Comparison of ENCODE assay signal across 15 cellular contexts in the genomic region with DNA sequence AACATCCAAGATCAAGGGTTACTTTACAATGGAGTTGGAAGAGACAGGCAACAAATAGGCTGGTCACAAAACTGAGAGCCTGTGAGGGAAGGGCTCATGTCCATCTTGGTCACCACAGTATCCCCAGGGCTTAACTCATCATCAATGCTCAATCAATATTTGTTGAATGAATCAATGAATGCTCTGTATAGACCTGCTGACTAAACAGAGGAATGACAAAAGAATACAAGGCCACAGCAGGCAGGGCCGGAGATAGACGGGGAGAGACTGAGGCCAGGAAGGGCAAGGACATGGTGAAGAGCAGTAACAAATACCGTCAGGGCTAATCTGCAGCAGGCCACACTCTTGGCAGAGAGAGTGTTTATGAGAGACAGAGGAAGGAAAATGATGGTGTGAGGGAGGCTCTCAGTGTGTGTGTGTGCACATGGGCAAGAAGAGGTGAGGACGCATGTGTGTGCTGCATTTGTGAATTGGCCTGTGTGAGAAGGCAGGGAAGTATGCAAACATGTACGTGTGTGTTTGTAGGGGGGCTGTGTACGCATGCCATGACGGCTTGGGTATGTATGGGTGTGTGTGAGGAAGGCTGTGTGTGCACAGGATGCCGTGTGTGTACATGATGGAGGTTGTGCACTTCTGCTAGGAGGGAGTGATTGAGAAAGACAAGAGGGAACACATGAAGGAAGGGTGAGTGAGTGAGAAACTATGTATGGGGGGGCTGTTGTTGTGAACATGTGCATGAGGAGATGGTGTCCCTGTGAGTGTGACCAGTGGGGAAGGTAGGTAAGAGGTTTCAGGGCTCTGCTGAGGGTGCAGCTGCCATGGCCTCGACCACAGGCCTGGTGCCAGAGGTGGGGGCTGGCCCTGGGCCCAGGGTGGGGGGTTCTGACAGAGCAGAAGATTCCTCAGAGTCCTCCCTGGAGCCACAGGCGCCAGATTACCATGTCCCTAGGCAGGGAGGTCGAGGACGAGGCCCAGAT. TPM values are rescaled to one million over a fixed set of nuclear protein-coding genes. Genes with fewer than 3 reads are reported as not detected.
DNase-seq lines count a peak whose midpoint lies in the region; ATAC-seq, FAIRE-seq and TF ChIP-seq lines count a peak whose summit lies in the region.
"Had no signal": no experiment of that assay in that cellular context is flagged by ENCODE, and none has a peak within 500 bp of the region (broad histone marks: within the 10 kb centered on the region; RNA-seq: fewer than 3 reads in every experiment).

No MANE protein-coding gene starts in this region.

- POLR2A ChIA-PET in K562 (lab: Yijun Ruan, JAX), result interaction anchor here (1.2 to 1.4 kb wide), 2 partner anchors 13 to 14 kb away, joined by 3 to 4 read pairs; no protein-coding TSS in a partner anchor

- peaks cover 5% of the 10 kb centered on the region for H3K9me1 ChIP-seq in K562 (ENCODE audit: control insufficient read depth, insufficient read depth, low read length)

- TF ChIP-seq CTCF in K562 (IDR thresholded peaks at IDR 0.05 in 2 of 3, conservative IDR thresholded peaks at IDR 0.05 in 1 of 3; ENCODE audit: insufficient read depth in 2 of 3, low read depth in 1 of 3, low read length in 3 of 3), result no peak

- H3K4me3 ChIP-seq in K562 (no peak overlapping the region), right cardiac atrium (ENCODE audit: low read length) (no peak overlapping the region), skeletal muscle cell (ENCODE audit: low read depth, low read length) (no peak overlapping the region)
- H3K4me3 ChIP-seq: HAP-1, mucosa of descending colon, SJCRH30 had no signal

- no peak for TF ChIP-seq EP300 in K562 (IDR thresholded peaks at IDR 0.05; ENCODE audit: low read length)

- no TSS peak for BruUV-seq in K562 (replicated peaks; lab: Mats Ljungman, UMichigan)

- H3K36me3 ChIP-seq in K562 (ENCODE audit: control insufficient read depth, insufficient read depth, low read length), result peaks cover 32% of the 10 kb centered on the region; the same call in 2 of the 3 replicates
- H3K36me3 ChIP-seq: HAP-1 had no signal

- H3K4me1 ChIP-seq in K562 (replicated peaks in 1 of 2; ENCODE audit: control insufficient read depth in 2 of 2, insufficient read depth in 2 of 2, low read length in 2 of 2), result peaks cover 0 to 42% of the 10 kb centered on the region in 2 experiments; a peak in 3 of 5 replicates
- H3K4me1 ChIP-seq in right cardiac atrium (ENCODE audit: control insufficient read depth, insufficient read depth, low read length), result peaks cover 47% of the 10 kb centered on the region

- DNase-seq in AG08396 (ENCODE audit: low spot score), result peak; percentile 78
- no peak for DNase-seq in K562 (ENCODE audit: extremely low read depth in 1 of 4, low spot score in 3 of 4)
- DNase-seq in right cardiac atrium, result peak in 1 of 3 donors; percentile 63
- peak; percentile 45 for DNase-seq in skeletal muscle cell (ENCODE audit: low read depth)
- DNase-seq in NCI-H226, result no peak
- no peak for DNase-seq in NCI-H69 (lab: John Stamatoyannopoulos, UW)
- DNase-seq in NCI-H1048 (lab: John Stamatoyannopoulos, UW), result no peak
- no peak for DNase-seq in stimulated activated CD4-positive, alpha-beta T cell treated with anti-CD3 and anti-CD28 coated beads, Interleukin-4, amount 100 ng/mL, for 24 hours
- DNase-seq: activated T-cell treated with anti-CD3 and anti-CD28 coated beads for 4 hours; effector CD4-positive, alpha-beta T cell; mucosa of descending colon; NCI-H146; NCI-H748 treated with DMSO at 0.1 percent for 48 hours; SJCRH30 had no signal

- peak overlapping the region in 1 of 2 experiments; percentile 32; a peak in 2 of 4 replicates for H3K9ac ChIP-seq in K562 (ENCODE audit: insufficient read depth in 1 of 2, low read depth in 2 of 2, low read length in 2 of 2)

- CTCF ChIA-PET in K562 (lab: Yijun Ruan, JAX; ENCODE audit: low intra/inter-chr PET ratio), result no interaction called here

- in situ Hi-C loops in K562 (cut with MboI), result no loop called here

- no peak for TF ChIP-seq RAD21 in K562 (CRISPR knock-in tag; conservative IDR thresholded peaks at IDR 0.05 in 1 of 2, IDR thresholded peaks at IDR 0.05 in 1 of 2)

- peaks cover 54% of the 10 kb centered on the region for H3K79me2 ChIP-seq in K562 (ENCODE audit: control insufficient read depth, insufficient read depth, low read length)

- FAIRE-seq in K562 (lab: Jason Lieb, UNC), result peak; percentile 26

- no peak for ATAC-seq in K562
- ATAC-seq in right cardiac atrium, result peak; percentile 36 to 59
- ATAC-seq: mucosa of descending colon had no signal

- WGBS in K562 (ENCODE audit: insufficient coverage, low coverage, missing lambda C conversion rate), result 77% methylated on average over 12 of the region's 12 CpGs
- 35% methylated on average over 12 of the region's 12 CpGs for WGBS in right cardiac atrium

- no peak overlapping the region for H2AFZ ChIP-seq in K562 (ENCODE audit: low read depth, low read length)

- no peak overlapping the region for H3K27ac ChIP-seq in K562 (ENCODE audit: extremely low read depth, low read depth, low read length)
- peak overlapping the region; percentile 61 for H3K27ac ChIP-seq in right cardiac atrium (ENCODE audit: low read length)
- H3K27ac ChIP-seq: SJCRH30 had no signal

- peak; percentile 24; the same call in 1 of the 2 replicates for TF ChIP-seq POLR2A in K562 (conservative IDR thresholded peaks at IDR 0.05)

- intact Hi-C loops in K562 (cut with micrococcal nuclease), result no loop called here
- intact Hi-C loops in right cardiac atrium (cut with DNase I), result no loop called here

- H3K27me3 ChIP-seq in K562 (ENCODE audit: control insufficient read depth in 2 of 2, insufficient read depth in 2 of 2, low read length in 2 of 2) (no peaks in the 10 kb centered on the region), right cardiac atrium (ENCODE audit: control insufficient read depth, insufficient read depth) (no peaks in the 10 kb centered on the region)
- H3K27me3 ChIP-seq: SJCRH30 had no signal

- peaks cover 28% of the 10 kb centered on the region for H4K20me1 ChIP-seq in K562 (replicated peaks; ENCODE audit: control insufficient read depth, insufficient read depth, low read length)

- no peak overlapping the region for H3K4me2 ChIP-seq in K562 (ENCODE audit: insufficient read depth, low read length)

- H3K9me3 ChIP-seq in K562 (replicated peaks; ENCODE audit: control insufficient read depth, insufficient read depth, low read depth, low read length) (no peaks in the 10 kb centered on the region), right cardiac atrium (ENCODE audit: control insufficient read depth, low read length) (no peaks in the 10 kb centered on the region)
- H3K9me3 ChIP-seq: HAP-1, mucosa of descending colon, SJCRH30 had no signal

TF ChIP-seq in K562, 482 proteins besides CTCF, POLR2A, EP300 and RAD21 (continues in another document):
- no peak for TF ChIP-seq ZNF175 (CRISPR knock-in tag; IDR thresholded peaks at IDR 0.05; ENCODE audit: low read depth)
- TF ChIP-seq ZNF408 (CRISPR knock-in tag; IDR thresholded peaks at IDR 0.05; ENCODE audit: low read depth), result no peak
- TF ChIP-seq CBX8 (IDR thresholded peaks at IDR 0.05; ENCODE audit: borderline replicate concordance, extremely low read depth, low read depth, low read length, poor library complexity, severe bottlenecking), result no peak
- no peak for TF ChIP-seq SPI1 (IDR thresholded peaks at IDR 0.05; ENCODE audit: borderline replicate concordance, low read depth, low read length)
- no peak for TF ChIP-seq ZNF561 (CRISPR knock-in tag; conservative IDR thresholded peaks at IDR 0.05)
- no peak for TF ChIP-seq CAMTA2 (CRISPR knock-in tag; conservative IDR thresholded peaks at IDR 0.05)
- no peak for TF ChIP-seq ZBTB8A (IDR thresholded peaks at IDR 0.05; ENCODE audit: partially characterized antibody)

RNA-seq across cellular contexts. Expression of gene AHDC1, which starts 15.4 kb away (rescaled TPM):
- total RNA-seq in K562 (2011; cell fraction: chromatin; rRNA removed; ENCODE audit: low replicate concordance), result 62.5 and 101 TPM in 2 replicates
- total RNA-seq in K562 (2011; cell fraction: nucleolus; rRNA removed), result 36.7 and 38.9 TPM in 2 replicates
- total RNA-seq in K562 (2011; cell fraction: nucleoplasm; rRNA removed), result 49.2 and 72.8 TPM in 2 replicates
- 7.9 and 12.5 TPM in 2 replicates for total RNA-seq in K562 (2014; rRNA removed)
- 3.6 and 4.6 TPM in 2 replicates for total RNA-seq in K562 (2014; rRNA removed; fragmentation: Illumina TruSeq; extraction: Trizol)
- total RNA-seq in K562 (2015; rRNA removed; fragmentation: Illumina TruSeq; extraction: Trizol), result 4.7 and 4.8 TPM in 2 replicates
- 36.4 and 37.8 TPM in 2 replicates for total RNA-seq in K562 (2021)
- 3.1 and 4.2 TPM in 2 replicates for polyA plus RNA-seq in K562 (2011; rRNA removed)
- 2.3 and 3.9 TPM in 2 replicates for polyA plus RNA-seq in K562 (2011; cell fraction: cytosol; rRNA removed)
- polyA plus RNA-seq in K562 (2011; cell fraction: nucleus; rRNA removed), result 13.3 and 21.8 TPM in 2 replicates
- 13.7 and 18.2 TPM in 2 replicates for polyA plus RNA-seq in K562 (2012)
- 5.4 and 9.5 TPM in 2 replicates for polyA plus RNA-seq in K562 (2014; fragmentation: Illumina TruSeq; extraction: Trizol)
- under 1 TPM; 0.21 to 0.59 TPM for polyA plus RNA-seq in K562 (2014; fragmentation: Nextera tagmentation; extraction: Ambion mirVana)
- 8.5 and 9.0 TPM in 2 replicates for polyA plus RNA-seq in K562 (2014; rRNA removed)
- 3.7 and 9.1 TPM in 2 replicates for polyA minus RNA-seq in K562 (2011; rRNA and poly(A)+ RNA removed)
- polyA minus RNA-seq in K562 (2011; cell fraction: cytosol; rRNA and poly(A)+ RNA removed), result 12.2 and 15.2 TPM in 2 replicates
- 10.6 and 11.6 TPM in 2 replicates for polyA minus RNA-seq in K562 (2011; cell fraction: nucleus; rRNA and poly(A)+ RNA removed)
- 10 to 100 TPM; 40.4 to 53.5 (median 50.6) TPM for total RNA-seq in right cardiac atrium
- polyA plus RNA-seq in right cardiac atrium, result 26.3 TPM

RNA-seq across cellular contexts. Expression of gene FGR, which starts 46.4 kb away (rescaled TPM):
- total RNA-seq in K562 (2011; cell fraction: chromatin; rRNA removed; ENCODE audit: low replicate concordance), result not detected in 2 replicates
- not detected in 2 replicates for total RNA-seq in K562 (2011; cell fraction: nucleolus; rRNA removed)
- total RNA-seq in K562 (2011; cell fraction: nucleoplasm; rRNA removed), result not detected in 2 replicates
- total RNA-seq in K562 (2014; rRNA removed) (not detected in 2 replicates), K562 (2014; rRNA removed; fragmentation: Illumina TruSeq; extraction: Trizol) (not detected in 2 replicates), K562 (2015; rRNA removed; fragmentation: Illumina TruSeq; extraction: Trizol) (not detected in 2 replicates), K562 (2021) (0.11 and 0.38 TPM in 2 replicates), right cardiac atrium (10 to 100 TPM in 1 of 4 donors, 1 to 10 TPM in 3; 3.2 to 12.6 (median 5.1) TPM)
- polyA plus RNA-seq in K562 (2011; rRNA removed) (0.04 TPM in 1 of 2 replicates, not detected in the other), K562 (2014; fragmentation: Illumina TruSeq; extraction: Trizol) (not detected in 2 replicates), K562 (2014; fragmentation: Nextera tagmentation; extraction: Ambion mirVana) (not detected), K562 (2014; rRNA removed) (not detected in 2 replicates), right cardiac atrium (3.5 TPM)
- 0.06 TPM in 1 of 2 replicates, not detected in the other for polyA plus RNA-seq in K562 (2011; cell fraction: cytosol; rRNA removed)
- polyA plus RNA-seq in K562 (2011; cell fraction: nucleus; rRNA removed), result 0.20 TPM in 1 of 2 replicates, not detected in the other
- polyA plus RNA-seq in K562 (2012), result not detected in 2 replicates
- not detected in 2 replicates for polyA minus RNA-seq in K562 (2011; rRNA and poly(A)+ RNA removed)
- polyA minus RNA-seq in K562 (2011; cell fraction: cytosol; rRNA and poly(A)+ RNA removed), result not detected in 2 replicates
- polyA minus RNA-seq in K562 (2011; cell fraction: nucleus; rRNA and poly(A)+ RNA removed), result not detected in 2 replicates
- total RNA-seq: SJCRH30 had no signal

Comparison
In these comparisons a context has a peak if more than half of its experiments do, and no peak if none do; other contexts are left out.
1. DNase-seq: peak in AG08396 (single experiment) and skeletal muscle cell (single experiment); none in K562 (0 of 4), NCI-H226 (single experiment), NCI-H69 (single experiment), NCI-H1048 (single experiment) and stimulated activated CD4-positive, alpha-beta T cell treated with anti-CD3 and anti-CD28 coated beads, Interleukin-4, amount 100 ng/mL, for 24 hours (single experiment).